Comparison of ENCODE assay signal across 33 cellular contexts in genomic region chr20:63405102-63405730, GRCh38. TPM values are rescaled to one million over a fixed set of nuclear protein-coding genes. Genes with fewer than 3 reads are reported as not detected.
"Had no signal": no experiment of that assay in that cellular context is flagged by ENCODE, and none has a peak within 500 bp of the region (broad histone marks: within the 10 kb centered on the region; RNA-seq: fewer than 3 reads in every experiment).

No MANE protein-coding gene starts in this region.

- H3K36me3 ChIP-seq: colonic mucosa, esophagus muscularis mucosa, heart right ventricle, right atrium auricular region, sigmoid colon, stomach, thyroid gland, vagina had no signal

- H3K9me3 Mint-ChIP-seq: dendritic cell treated with granulocyte-macrophage colony-stimulating factor and Interleukin-4, amounts not matched to agents 40 ng/mL and 50 ng/mL, for 4 days; immature natural killer cell; memory B cell; natural killer cell treated with Interleukin-12 subunit alpha and Interleukin-12 subunit beta and Interleukin-15 and Interleukin-18, amount 100 ng/mL, for 72 hours; neural crest cell; stimulated activated effector memory CD8-positive, alpha-beta T cell treated with anti-CD3 and anti-CD28 coated beads, Interleukin-12 subunit alpha, Interleukin-12 subunit beta, amount 100 ng/mL, for 72 hours had no signal

- H3K9me3 ChIP-seq: colonic mucosa, esophagus muscularis mucosa, heart right ventricle, right atrium auricular region, sigmoid colon, stomach, thyroid gland, vagina had no signal

- H3K36me3 Mint-ChIP-seq: immature natural killer cell; memory B cell; natural killer cell treated with Interleukin-12 subunit alpha and Interleukin-12 subunit beta and Interleukin-15 and Interleukin-18, amount 100 ng/mL, for 72 hours; stimulated activated effector memory CD8-positive, alpha-beta T cell treated with anti-CD3 and anti-CD28 coated beads, Interleukin-12 subunit alpha, Interleukin-12 subunit beta, amount 100 ng/mL, for 72 hours had no signal

- H3K27ac Mint-ChIP-seq: dendritic cell treated with granulocyte-macrophage colony-stimulating factor and Interleukin-4, amounts not matched to agents 40 ng/mL and 50 ng/mL, for 4 days; immature natural killer cell; memory B cell; natural killer cell treated with Interleukin-12 subunit alpha and Interleukin-12 subunit beta and Interleukin-15 and Interleukin-18, amount 100 ng/mL, for 72 hours; progenitor cell of endocrine pancreas; stimulated activated effector memory CD8-positive, alpha-beta T cell treated with anti-CD3 and anti-CD28 coated beads, Interleukin-12 subunit alpha, Interleukin-12 subunit beta, amount 100 ng/mL, for 72 hours had no signal

- H3K4me3 ChIP-seq: colonic mucosa, esophagus muscularis mucosa, heart right ventricle, lung, right atrium auricular region, sigmoid colon, stomach, thyroid gland, vagina had no signal

- H3K4me1 ChIP-seq: colonic mucosa, esophagus muscularis mucosa, foreskin keratinocyte, heart right ventricle, parathyroid adenoma, right atrium auricular region, sigmoid colon, stomach, thyroid gland, vagina had no signal

- DNase-seq: colonic mucosa; effector memory CD4-positive, alpha-beta T cell; foreskin keratinocyte; glutamatergic neuron; heart right ventricle; hippocampal formation; immature natural killer cell; sigmoid colon; stimulated activated CD4-positive, alpha-beta T cell treated with anti-CD3 and anti-CD28 coated beads, Interleukin-2, amount 100 ng/mL, for 24 hours; stimulated activated CD4-positive, alpha-beta T cell treated with anti-CD3 and anti-CD28 coated beads, Interleukin-4, amount 100 ng/mL, for 24 hours; stimulated activated naive CD4-positive, alpha-beta T cell treated with Interleukin-2 at 50 U/mL for 16 hours; stomach; thyroid gland; trophoblast cell had no signal

- ATAC-seq: foreskin keratinocyte; left lobe of liver; natural killer cell treated with Interleukin-12 subunit alpha and Interleukin-12 subunit beta and Interleukin-15 and Interleukin-18, amount 100 ng/mL, for 72 hours; stimulated activated effector memory CD8-positive, alpha-beta T cell treated with anti-CD3 and anti-CD28 coated beads, Interleukin-12 subunit alpha, Interleukin-12 subunit beta, amount 100 ng/mL, for 72 hours had no signal

- H3K4me1 Mint-ChIP-seq: immature natural killer cell; stimulated activated effector memory CD8-positive, alpha-beta T cell treated with anti-CD3 and anti-CD28 coated beads, Interleukin-12 subunit alpha, Interleukin-12 subunit beta, amount 100 ng/mL, for 72 hours had no signal

- H3K4me3 Mint-ChIP-seq: dendritic cell treated with granulocyte-macrophage colony-stimulating factor and Interleukin-4, amounts not matched to agents 40 ng/mL and 50 ng/mL, for 4 days; immature natural killer cell; memory B cell; natural killer cell treated with Interleukin-12 subunit alpha and Interleukin-12 subunit beta and Interleukin-15 and Interleukin-18, amount 100 ng/mL, for 72 hours; neural crest cell; stimulated activated effector memory CD8-positive, alpha-beta T cell treated with anti-CD3 and anti-CD28 coated beads, Interleukin-12 subunit alpha, Interleukin-12 subunit beta, amount 100 ng/mL, for 72 hours had no signal

- H3K27me3 Mint-ChIP-seq: natural killer cell treated with Interleukin-12 subunit alpha and Interleukin-12 subunit beta and Interleukin-15 and Interleukin-18, amount 100 ng/mL, for 72 hours had no signal

- H3K27ac ChIP-seq: colonic mucosa, esophagus muscularis mucosa, foreskin keratinocyte, heart right ventricle, parathyroid adenoma, right atrium auricular region, sigmoid colon, stomach, thyroid gland, vagina had no signal

RNA-seq across cellular contexts. Expression of gene CHRNA4, which starts 44.1 kb away (rescaled TPM):
- total RNA-seq: endothelial cell of umbilical vein; epithelial cell of proximal tubule; esophagus muscularis mucosa; fibroblast of lung; foreskin keratinocyte; mononuclear cell; natural killer cell treated with Interleukin-12 subunit alpha and Interleukin-12 subunit beta and Interleukin-15 and Interleukin-18, amount 100 ng/mL, for 72 hours; osteoblast; right atrium auricular region; subcutaneous adipose tissue; ureter had no signal
